In genomic region chr2:60674524-60675165, GRCh38 we compare ENCODE assay signal across 8 cellular contexts.
A peak's percentile ranks its signal among the peaks of the same experiment; 100 is the strongest.
DNase-seq lines count a peak whose midpoint lies in the region; ATAC-seq and TF ChIP-seq lines count a peak whose summit lies in the region.

No MANE protein-coding gene starts in this region.

- DNase-seq in GM06990 (ENCODE audit: extremely low read depth, insufficient read length) (peak; percentile 61), HCEC 1CT (peak; percentile 48), M059J (ENCODE audit: low read depth) (peak; percentile 63), SHP77 treated with DMSO at 0.1 percent for 48 hours (lab: John Stamatoyannopoulos, UW) (peak; percentile 62), ovary (peak; percentile 50 to 84 (median 76)), transverse colon (peak; percentile 89)
- peak; percentile 92 for DNase-seq in activated effector memory CD4-positive, alpha-beta T cell treated with anti-CD3 and anti-CD28 coated beads, Interleukin-2, amount 50 U/mL, for 16 hours

- TF ChIP-seq EP300 in gastroesophageal sphincter (IDR thresholded peaks at IDR 0.05): no peak
- no peak for TF ChIP-seq EP300 in ovary (IDR thresholded peaks at IDR 0.05)
- TF ChIP-seq EP300 in transverse colon (IDR thresholded peaks at IDR 0.05; ENCODE audit: low read depth): no peak

- H3K36me3 ChIP-seq in GM06990 (ENCODE audit: control insufficient read depth, insufficient read depth, low read length): no peaks in the 10 kb centered on the region
- no peaks in the 10 kb centered on the region for H3K36me3 ChIP-seq in gastroesophageal sphincter
- no peaks in the 10 kb centered on the region for H3K36me3 ChIP-seq in ovary
- no peaks in the 10 kb centered on the region for H3K36me3 ChIP-seq in transverse colon

- peak; percentile 98 for TF ChIP-seq CTCF in GM06990 (IDR thresholded peaks at IDR 0.05; ENCODE audit: insufficient read depth, low read length, poor library complexity, severe bottlenecking)
- TF ChIP-seq CTCF in gastroesophageal sphincter (IDR thresholded peaks at IDR 0.05): peak; percentile 57 to 90 (median 66)
- peak; percentile 23 to 53 (median 34) for TF ChIP-seq CTCF in ovary (IDR thresholded peaks at IDR 0.05)
- TF ChIP-seq CTCF in transverse colon (IDR thresholded peaks at IDR 0.05): peak; percentile 61 to 90 (median 87)

- in situ Hi-C loops in transverse colon (cut with MboI; ENCODE audit: low pct_ligation_motif_present in 1 of 4, low pct_unique_long_range_greater_than_20kb in 1 of 4, low sequenced_read_pairs in 3 of 4): no loop called here

- intact Hi-C loops in ovary (cut with DNase I) (no loop called here), transverse colon (cut with DNase I; ENCODE audit: low total_unique reads) (no loop called here)

- ATAC-seq in gastroesophageal sphincter: peak; percentile 86

- H3K9me3 ChIP-seq in gastroesophageal sphincter (no peaks in the 10 kb centered on the region), ovary (no peaks in the 10 kb centered on the region), transverse colon (no peaks in the 10 kb centered on the region)

- H3K4me3 ChIP-seq in GM06990 (replicated peaks; ENCODE audit: low read depth, low read length) (no peak overlapping the region), gastroesophageal sphincter (no peak overlapping the region), ovary (no peak overlapping the region), transverse colon (no peak overlapping the region)

- H3K27me3 ChIP-seq in GM06990 (replicated peaks; ENCODE audit: control insufficient read depth, insufficient read depth, low read length) (no peaks in the 10 kb centered on the region), gastroesophageal sphincter (peaks cover 10% of the 10 kb centered on the region), ovary (no peaks in the 10 kb centered on the region), transverse colon (peaks cover 13% of the 10 kb centered on the region)

- H3K27ac ChIP-seq in gastroesophageal sphincter: no peak overlapping the region
- H3K27ac ChIP-seq in ovary: no peak overlapping the region
- no peak overlapping the region for H3K27ac ChIP-seq in transverse colon

- peaks cover 0 to 5% (median 0%) of the 10 kb centered on the region in 3 donors for H3K4me1 ChIP-seq in gastroesophageal sphincter
- peaks cover 1% of the 10 kb centered on the region for H3K4me1 ChIP-seq in ovary (ENCODE audit: insufficient read depth)
- H3K4me1 ChIP-seq in transverse colon: peaks cover 0 to 4% (median 0%) of the 10 kb centered on the region in 4 donors

- WGBS in gastroesophageal sphincter (ENCODE audit: low coverage in 1 of 2), 2 donors: 11 to 20% methylated on average over 8 of the region's 9 CpGs
- 17 to 21% (median 21%) methylated on average over 9 of the region's 9 CpGs for WGBS in ovary, 3 donors
- WGBS in transverse colon (ENCODE audit: low coverage in 1 of 2), 2 donors: 8 to 26% methylated on average over 6 to 9 of the region's 9 CpGs

- TF ChIP-seq POLR2A in gastroesophageal sphincter (IDR thresholded peaks at IDR 0.05) (no peak), ovary (IDR thresholded peaks at IDR 0.05) (no peak), transverse colon (IDR thresholded peaks at IDR 0.05) (no peak)

Comparison
In these comparisons a context has a peak if more than half of its experiments do, and no peak if none do; other contexts are left out.
1. CTCF ChIP-seq: peak in every context shown above with its lines; median percentile 98 in GM06990; 87 in transverse colon; 66 in gastroesophageal sphincter; 34 in ovary.